In the genomic region with DNA sequence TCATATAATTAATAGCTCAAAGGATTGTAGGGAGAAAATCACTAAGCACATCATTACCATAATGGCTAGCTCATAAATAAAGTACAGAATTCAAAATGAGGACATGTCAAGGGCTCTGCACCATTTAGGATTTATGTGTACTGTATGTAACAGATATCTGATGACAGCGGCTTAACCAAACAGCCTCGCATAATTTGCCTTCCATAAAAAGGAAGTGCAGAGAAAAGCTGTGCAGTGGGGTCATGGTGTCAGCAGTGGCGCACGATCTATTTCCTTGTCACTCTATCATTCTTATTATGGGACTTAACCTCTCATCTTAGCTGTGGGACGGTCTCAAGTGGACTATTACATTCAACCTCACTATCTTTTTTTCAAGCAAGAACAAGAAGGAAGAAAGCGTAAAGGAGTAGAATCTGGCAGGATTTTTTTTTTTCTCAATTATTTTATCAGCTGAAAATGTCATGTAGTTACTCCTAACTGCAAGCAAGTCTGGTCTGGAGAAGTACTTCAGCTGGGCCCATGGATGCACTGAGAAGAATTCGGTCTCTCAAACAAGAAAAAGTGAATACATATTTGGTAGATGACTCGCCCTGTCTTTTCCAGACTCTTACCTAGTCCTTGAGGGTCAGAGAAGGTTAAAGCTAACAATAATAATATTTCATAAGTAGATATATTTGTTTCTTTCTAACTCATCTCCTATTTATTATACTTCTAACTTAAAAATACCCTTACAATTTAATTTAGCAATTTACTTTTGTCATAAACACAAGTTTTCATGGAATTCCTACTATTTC, we compare ENCODE assay signal across 1 cellular context.
TF ChIP-seq lines count a peak whose summit lies in the region.

No MANE protein-coding gene starts in this region.

TF ChIP-seq in HEK293, 187 proteins besides CTCF, POLR2A, EP300 and RAD21 (continued from another document):
- TF ChIP-seq, protein P1, sequence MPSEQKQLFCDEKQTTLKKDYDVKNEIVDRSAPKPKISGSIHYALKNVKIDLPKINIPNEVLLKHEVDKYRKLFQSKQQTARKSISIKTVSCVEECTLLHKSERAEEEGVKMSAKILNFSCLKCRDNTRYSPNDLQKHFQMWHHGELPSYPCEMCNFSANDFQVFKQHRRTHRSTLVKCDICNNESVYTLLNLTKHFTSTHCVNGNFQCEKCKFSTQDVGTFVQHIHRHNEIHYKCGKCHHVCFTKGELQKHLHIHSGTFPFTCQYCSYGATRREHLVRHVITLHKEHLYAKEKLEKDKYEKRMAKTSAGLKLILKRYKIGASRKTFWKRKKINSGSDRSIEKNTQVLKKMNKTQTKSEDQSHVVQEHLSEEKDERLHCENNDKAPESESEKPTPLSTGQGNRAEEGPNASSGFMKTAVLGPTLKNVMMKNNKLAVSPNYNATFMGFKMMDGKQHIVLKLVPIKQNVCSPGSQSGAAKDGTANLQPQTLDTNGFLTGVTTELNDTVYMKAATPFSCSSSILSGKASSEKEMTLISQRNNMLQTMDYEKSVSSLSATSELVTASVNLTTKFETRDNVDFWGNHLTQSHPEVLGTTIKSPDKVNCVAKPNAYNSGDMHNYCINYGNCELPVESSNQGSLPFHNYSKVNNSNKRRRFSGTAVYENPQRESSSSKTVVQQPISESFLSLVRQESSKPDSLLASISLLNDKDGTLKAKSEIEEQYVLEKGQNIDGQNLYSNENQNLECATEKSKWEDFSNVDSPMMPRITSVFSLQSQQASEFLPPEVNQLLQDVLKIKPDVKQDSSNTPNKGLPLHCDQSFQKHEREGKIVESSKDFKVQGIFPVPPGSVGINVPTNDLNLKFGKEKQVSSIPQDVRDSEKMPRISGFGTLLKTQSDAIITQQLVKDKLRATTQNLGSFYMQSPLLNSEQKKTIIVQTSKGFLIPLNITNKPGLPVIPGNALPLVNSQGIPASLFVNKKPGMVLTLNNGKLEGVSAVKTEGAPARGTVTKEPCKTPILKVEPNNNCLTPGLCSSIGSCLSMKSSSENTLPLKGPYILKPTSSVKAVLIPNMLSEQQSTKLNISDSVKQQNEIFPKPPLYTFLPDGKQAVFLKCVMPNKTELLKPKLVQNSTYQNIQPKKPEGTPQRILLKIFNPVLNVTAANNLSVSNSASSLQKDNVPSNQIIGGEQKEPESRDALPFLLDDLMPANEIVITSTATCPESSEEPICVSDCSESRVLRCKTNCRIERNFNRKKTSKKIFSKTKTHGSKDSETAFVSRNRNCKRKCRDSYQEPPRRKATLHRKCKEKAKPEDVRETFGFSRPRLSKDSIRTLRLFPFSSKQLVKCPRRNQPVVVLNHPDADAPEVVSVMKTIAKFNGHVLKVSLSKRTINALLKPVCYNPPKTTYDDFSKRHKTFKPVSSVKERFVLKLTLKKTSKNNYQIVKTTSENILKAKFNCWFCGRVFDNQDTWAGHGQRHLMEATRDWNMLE (tag by site-specific recombination; conservative IDR thresholded peaks at IDR 0.05; ENCODE audit: low read depth): no peak
- TF ChIP-seq OSR2 (tag by site-specific recombination; IDR thresholded peaks at IDR 0.05) (peak; percentile 38; the same call in 1 of the 2 replicates), ZNF112 (tag by site-specific recombination; IDR thresholded peaks at IDR 0.05) (no peak), TCF7L2 (IDR thresholded peaks at IDR 0.05; ENCODE audit: borderline replicate concordance, low read depth, low read length) (peak; percentile 54; the same call in 1 of the 2 replicates), FEZF1 (tag by site-specific recombination; IDR thresholded peaks at IDR 0.05) (peak; percentile 71)
